In the genomic region with DNA sequence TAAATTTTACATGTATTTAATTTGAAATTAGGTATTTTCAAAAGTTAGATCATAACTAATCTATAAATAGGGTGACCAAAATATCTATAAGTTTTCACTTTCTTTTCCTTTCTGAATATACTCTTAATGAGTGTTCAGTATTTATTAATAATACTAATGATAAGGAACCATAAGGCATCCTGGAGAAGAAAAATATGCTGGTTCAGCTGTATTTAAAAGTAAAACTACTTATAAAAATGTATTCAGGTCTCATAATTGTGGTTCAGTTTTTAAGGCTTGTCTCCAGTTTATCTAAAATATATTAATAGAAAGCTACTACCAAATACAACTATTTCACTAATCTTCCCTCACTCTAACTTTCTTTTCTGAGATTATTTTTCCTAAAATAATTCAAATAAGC, we compare ENCODE assay signal across 22 cellular contexts.
DNase-seq lines count a peak whose midpoint lies in the region; ATAC-seq, FAIRE-seq and TF ChIP-seq lines count a peak whose summit lies in the region.
"Had no signal": no experiment of that assay in that cellular context is flagged by ENCODE, and none has a peak within 500 bp of the region (broad histone marks: within the 10 kb centered on the region; RNA-seq: fewer than 3 reads in every experiment).

No MANE protein-coding gene starts in this region.

- in situ Hi-C loops in K562 (cut with MboI), result no loop called here

- H3K79me2 ChIP-seq in K562 (ENCODE audit: control insufficient read depth, insufficient read depth, low read length), result no peaks in the 10 kb centered on the region

- H3K9me3 ChIP-seq in K562 (replicated peaks; ENCODE audit: control insufficient read depth, insufficient read depth, low read depth, low read length) (no peaks in the 10 kb centered on the region), right lobe of liver (no peaks in the 10 kb centered on the region), colonic mucosa (no peaks in the 10 kb centered on the region)
- H3K9me3 ChIP-seq: BLaER1 treated with 17β-estradiol and CSF1 and Interleukin-3, amounts not matched to agents 10 nM and 100 nM; Caco-2 had no signal

- H3K9me3 Mint-ChIP-seq in osteocyte (ENCODE audit: unreplicated experiment) (no peaks in the 10 kb centered on the region), natural killer cell (no peaks in the 10 kb centered on the region)
- H3K9me3 Mint-ChIP-seq: CD4-positive, alpha-beta T cell; CD8-positive, alpha-beta T cell had no signal

- no peaks in the 10 kb centered on the region for H3K9me1 ChIP-seq in K562 (ENCODE audit: control insufficient read depth, insufficient read depth, low read length)

- DNase-seq in K562 (ENCODE audit: extremely low read depth in 1 of 4, low spot score in 3 of 4) (no peak), right lobe of liver (no peak), osteocyte (ENCODE audit: extremely low spot score, unreplicated experiment) (no peak), natural killer cell (no peak), colonic mucosa (no peak)
- no peak for DNase-seq in stimulated activated CD4-positive, alpha-beta T cell treated with anti-CD3 and anti-CD28 coated beads, Interleukin-4, amount 100 ng/mL, for 24 hours
- DNase-seq: 8988T; AML-193; Caco-2; Calu3; CD4-positive, alpha-beta T cell; CD8-positive, alpha-beta T cell; DMS79 treated with DMSO at 0.1 percent for 48 hours; GDM1 had no signal

- H2AFZ ChIP-seq in K562 (ENCODE audit: low read depth, low read length), result no peak overlapping the region

- CTCF ChIA-PET in K562 (lab: Yijun Ruan, JAX; ENCODE audit: low intra/inter-chr PET ratio), result no interaction called here

- H3K4me1 ChIP-seq in K562 (replicated peaks in 1 of 2; ENCODE audit: control insufficient read depth in 2 of 2, insufficient read depth in 2 of 2, low read length in 2 of 2) (no peaks in the 10 kb centered on the region), right lobe of liver (peaks cover 0 to 33% (median 8%) of the 10 kb centered on the region in 4 donors), colonic mucosa (no peaks in the 10 kb centered on the region)

- POLR2A ChIA-PET in K562 (lab: Yijun Ruan, JAX), result interaction anchor here (0.8 kb wide), 1 partner anchor 37 kb away, joined by 3 read pairs; no protein-coding TSS in a partner anchor

- H3K4me1 Mint-ChIP-seq in osteocyte (ENCODE audit: unreplicated experiment) (peaks cover 2% of the 10 kb centered on the region), natural killer cell (peaks cover 0 to 6% of the 10 kb centered on the region in 2 donors)
- H3K4me1 Mint-ChIP-seq: B cell had no signal

- H3K27ac Mint-ChIP-seq in osteocyte (ENCODE audit: unreplicated experiment) (no peak overlapping the region), natural killer cell (peak overlapping the region in 1 of 2 donors; percentile 73)
- H3K27ac Mint-ChIP-seq: B cell; CD4-positive, alpha-beta T cell; CD8-positive, alpha-beta T cell had no signal

- TF ChIP-seq RAD21 in K562 (CRISPR knock-in tag; conservative IDR thresholded peaks at IDR 0.05 in 1 of 2, IDR thresholded peaks at IDR 0.05 in 1 of 2), result no peak

- no peak for TF ChIP-seq EP300 in K562 (IDR thresholded peaks at IDR 0.05; ENCODE audit: low read length)

- no peaks in the 10 kb centered on the region for H4K20me1 ChIP-seq in K562 (replicated peaks; ENCODE audit: control insufficient read depth, insufficient read depth, low read length)

- H3K36me3 ChIP-seq in K562 (ENCODE audit: control insufficient read depth, insufficient read depth, low read length), result peaks cover 44% of the 10 kb centered on the region; the same call in 2 of the 3 replicates
- peaks cover 0 to 9% (median under 1%) of the 10 kb centered on the region in 4 donors for H3K36me3 ChIP-seq in right lobe of liver
- H3K36me3 ChIP-seq in colonic mucosa, result no peaks in the 10 kb centered on the region

- ATAC-seq in K562 (no peak), right lobe of liver (no peak), natural killer cell (no peak)
- ATAC-seq: CD8-positive, alpha-beta T cell; GM12878 had no signal

- H3K4me2 ChIP-seq in K562 (ENCODE audit: insufficient read depth, low read length), result no peak overlapping the region
- H3K4me2 ChIP-seq: BLaER1 treated with 17β-estradiol and CSF1 and Interleukin-3, amounts not matched to agents 10 nM and 100 nM had no signal

- H3K4me3 ChIP-seq in K562 (no peak overlapping the region), right lobe of liver (no peak overlapping the region), colonic mucosa (no peak overlapping the region)
- H3K4me3 ChIP-seq: BLaER1 treated with 17β-estradiol and CSF1 and Interleukin-3, amounts not matched to agents 10 nM and 100 nM; GM12878 had no signal

- intact Hi-C loops in K562 (cut with micrococcal nuclease), result no loop called here
- intact Hi-C loops in right lobe of liver (cut with DNase I), result no loop called here
- intact Hi-C loops in natural killer cell (cut with micrococcal nuclease), result no loop called here
- intact Hi-C loops in colonic mucosa (cut with DNase I), result no loop called here

- H3K36me3 Mint-ChIP-seq in osteocyte (ENCODE audit: unreplicated experiment) (peaks cover 21% of the 10 kb centered on the region), natural killer cell (peaks cover 8% of the 10 kb centered on the region)

- no peak overlapping the region for H3K4me3 Mint-ChIP-seq in osteocyte (ENCODE audit: unreplicated experiment)
- no peak overlapping the region for H3K4me3 Mint-ChIP-seq in natural killer cell
- H3K4me3 Mint-ChIP-seq: B cell; CD4-positive, alpha-beta T cell; CD8-positive, alpha-beta T cell had no signal

- H3K27me3 ChIP-seq in K562 (ENCODE audit: control insufficient read depth in 2 of 2, insufficient read depth in 2 of 2, low read length in 2 of 2), result no peaks in the 10 kb centered on the region
- no peaks in the 10 kb centered on the region for H3K27me3 ChIP-seq in right lobe of liver
- no peaks in the 10 kb centered on the region for H3K27me3 ChIP-seq in colonic mucosa
- H3K27me3 ChIP-seq: BLaER1 treated with 17β-estradiol and CSF1 and Interleukin-3, amounts not matched to agents 10 nM and 100 nM had no signal

- no peaks in the 10 kb centered on the region for H3K27me3 Mint-ChIP-seq in osteocyte (ENCODE audit: unreplicated experiment)
- H3K27me3 Mint-ChIP-seq in natural killer cell (ENCODE audit: low read depth in 2 of 2), result no peaks in the 10 kb centered on the region
- H3K27me3 Mint-ChIP-seq: B cell; CD4-positive, alpha-beta T cell had no signal

- H3K27ac ChIP-seq in K562 (ENCODE audit: extremely low read depth, low read depth, low read length) (no peak overlapping the region), right lobe of liver (peak overlapping the region in 2 of 3 donors; percentile 62 to 78), colonic mucosa (no peak overlapping the region)
- H3K27ac ChIP-seq: BLaER1 treated with 17β-estradiol and CSF1 and Interleukin-3, amounts not matched to agents 10 nM and 100 nM; C4-2B had no signal

- FAIRE-seq in G401.6 (lab: Jason Lieb, UNC) (peak; percentile 62), K562 (lab: Jason Lieb, UNC) (no peak)
- FAIRE-seq: A204.1, GM12878, GM12892, GM18507 had no signal

- no peak for TF ChIP-seq CTCF in K562 (IDR thresholded peaks at IDR 0.05 in 2 of 3, conservative IDR thresholded peaks at IDR 0.05 in 1 of 3; ENCODE audit: insufficient read depth in 2 of 3, low read depth in 1 of 3, low read length in 3 of 3)
- TF ChIP-seq CTCF in right lobe of liver (IDR thresholded peaks at IDR 0.05), result no peak
- TF ChIP-seq CTCF in osteocyte (IDR thresholded peaks at IDR 0.05), result no peak
- no peak for TF ChIP-seq CTCF in natural killer cell (IDR thresholded peaks at IDR 0.05)
- no peak for TF ChIP-seq CTCF in colonic mucosa (IDR thresholded peaks at IDR 0.05)

- TF ChIP-seq POLR2A in K562 (conservative IDR thresholded peaks at IDR 0.05) (no peak), right lobe of liver (IDR thresholded peaks at IDR 0.05) (no peak)

- no TSS peak for BruUV-seq in K562 (replicated peaks; lab: Mats Ljungman, UMichigan)

- no peak overlapping the region for H3K9ac ChIP-seq in K562 (ENCODE audit: insufficient read depth in 1 of 2, low read depth in 2 of 2, low read length in 2 of 2)
- H3K9ac ChIP-seq in colonic mucosa (ENCODE audit: low read depth in 2 of 2, low read length in 2 of 2), result no peak overlapping the region
- H3K9ac ChIP-seq: BLaER1 treated with 17β-estradiol and CSF1 and Interleukin-3, amounts not matched to agents 10 nM and 100 nM had no signal

TF ChIP-seq in K562, 482 proteins besides CTCF, POLR2A, EP300 and RAD21 (continues in another document):
- TF ChIP-seq ZNF316 (IDR thresholded peaks at IDR 0.05) (peak; percentile 86), GTF2A2 (tag; IDR thresholded peaks at IDR 0.05) (no peak), STAT5B (CRISPR knock-in tag; IDR thresholded peaks at IDR 0.05) (no peak), ZNF217 (CRISPR knock-in tag; IDR thresholded peaks at IDR 0.05) (no peak), SRF (CRISPR knock-in tag; IDR thresholded peaks at IDR 0.05) (no peak), SIN3A (IDR thresholded peaks at IDR 0.05; ENCODE audit: borderline replicate concordance in 2 of 2, control insufficient read depth in 1 of 2, low read depth in 2 of 2, low read length in 2 of 2) (no peak), ZFP30 (CRISPR knock-in tag; IDR thresholded peaks at IDR 0.05; ENCODE audit: borderline replicate concordance) (no peak), MAFF (IDR thresholded peaks at IDR 0.05; ENCODE audit: low read length) (peak; percentile 17; the same call in 1 of the 2 replicates), MAFG (tag; conservative IDR thresholded peaks at IDR 0.05) (peak; percentile 38; the same call in 1 of the 2 replicates)
- TF ChIP-seq, protein P1, sequence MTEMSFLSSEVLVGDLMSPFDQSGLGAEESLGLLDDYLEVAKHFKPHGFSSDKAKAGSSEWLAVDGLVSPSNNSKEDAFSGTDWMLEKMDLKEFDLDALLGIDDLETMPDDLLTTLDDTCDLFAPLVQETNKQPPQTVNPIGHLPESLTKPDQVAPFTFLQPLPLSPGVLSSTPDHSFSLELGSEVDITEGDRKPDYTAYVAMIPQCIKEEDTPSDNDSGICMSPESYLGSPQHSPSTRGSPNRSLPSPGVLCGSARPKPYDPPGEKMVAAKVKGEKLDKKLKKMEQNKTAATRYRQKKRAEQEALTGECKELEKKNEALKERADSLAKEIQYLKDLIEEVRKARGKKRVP (CRISPR knock-in tag; IDR thresholded peaks at IDR 0.05), result no peak
- TF ChIP-seq, protein P2, sequence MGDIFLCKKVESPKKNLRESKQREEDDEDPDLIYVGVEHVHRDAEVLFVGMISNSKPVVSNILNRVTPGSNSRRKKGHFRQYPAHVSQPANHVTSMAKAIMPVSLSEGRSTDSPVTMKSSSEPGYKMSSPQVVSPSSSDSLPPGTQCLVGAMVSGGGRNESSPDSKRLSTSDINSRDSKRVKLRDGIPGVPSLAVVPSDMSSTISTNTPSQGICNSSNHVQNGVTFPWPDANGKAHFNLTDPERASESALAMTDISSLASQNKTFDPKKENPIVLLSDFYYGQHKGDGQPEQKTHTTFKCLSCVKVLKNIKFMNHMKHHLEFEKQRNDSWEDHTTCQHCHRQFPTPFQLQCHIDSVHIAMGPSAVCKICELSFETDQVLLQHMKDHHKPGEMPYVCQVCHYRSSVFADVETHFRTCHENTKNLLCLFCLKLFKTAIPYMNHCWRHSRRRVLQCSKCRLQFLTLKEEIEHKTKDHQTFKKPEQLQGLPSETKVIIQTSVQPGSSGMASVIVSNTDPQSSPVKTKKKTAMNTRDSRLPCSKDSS (IDR thresholded peaks at IDR 0.05; ENCODE audit: low read depth, partially characterized antibody), result no peak

Comparison
In these comparisons a context has a peak if more than half of its experiments do, and no peak if none do; other contexts are left out.
1. H3K27ac ChIP-seq: peak in right lobe of liver (2 of 3); none in K562 (single experiment) and colonic mucosa (single experiment).